ENCODE assay signal across 15 cellular contexts in the genomic region with DNA sequence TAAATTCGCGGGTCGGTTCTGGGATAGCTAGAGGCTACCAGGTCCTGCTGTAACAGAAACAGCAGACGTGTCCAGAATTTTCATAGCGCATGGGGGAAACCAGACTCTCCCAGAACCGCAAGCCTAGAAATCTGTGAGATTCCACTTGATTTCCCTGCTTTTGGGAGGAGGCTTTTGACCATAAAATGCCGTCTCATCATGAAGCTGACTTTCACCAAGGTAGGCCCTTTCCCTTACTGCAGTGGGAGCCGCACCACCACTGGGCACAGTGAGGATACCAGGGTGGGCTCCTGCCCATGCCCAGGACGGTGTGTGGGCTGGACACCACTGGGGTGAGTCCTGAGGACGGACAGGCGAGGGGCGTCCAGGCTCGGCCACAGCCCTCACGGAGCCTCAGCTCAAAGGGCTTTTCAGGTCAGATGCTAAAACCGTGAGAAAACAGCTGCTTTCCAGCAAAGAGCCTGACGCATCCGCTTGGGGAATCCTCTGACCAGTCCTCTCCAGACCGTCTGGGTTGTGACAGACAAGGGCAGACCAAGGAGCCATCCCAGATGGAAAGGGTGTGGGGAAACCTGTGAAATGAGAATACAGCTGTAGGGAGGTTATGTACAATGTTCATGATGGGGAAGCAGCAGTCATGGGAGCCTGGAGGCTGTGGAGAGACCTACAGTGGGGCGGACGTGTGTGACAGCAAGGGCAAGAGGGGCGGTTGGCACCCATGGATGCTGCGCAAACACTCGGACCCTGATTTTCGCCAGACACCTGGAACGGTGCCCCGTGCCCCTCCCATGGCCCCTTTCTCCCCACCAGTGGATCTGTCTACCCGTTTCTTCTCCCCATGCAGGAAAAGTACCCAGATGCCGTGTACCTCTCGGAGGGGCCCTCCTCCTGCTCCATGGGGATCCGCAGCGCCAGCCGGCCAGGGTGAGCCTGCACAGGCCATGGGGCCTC. TPM values are rescaled to one million over a fixed set of nuclear protein-coding genes. Genes with fewer than 3 reads are reported as not detected.
DNase-seq lines count a peak whose midpoint lies in the region; ATAC-seq and TF ChIP-seq lines count a peak whose summit lies in the region.
"Had no signal": no experiment of that assay in that cellular context is flagged by ENCODE, and none has a peak within 500 bp of the region (broad histone marks: within the 10 kb centered on the region; RNA-seq: fewer than 3 reads in every experiment).

No MANE protein-coding gene starts in this region.

- H3K79me1 ChIP-seq in H9 (ENCODE audit: insufficient read depth, low read depth, low read length, poor library complexity, severe bottlenecking), result no peaks in the 10 kb centered on the region

- H4K5ac ChIP-seq in H9 (ENCODE audit: insufficient read length, low read depth, low read length), result no peak overlapping the region

- no peaks in the 10 kb centered on the region for H3K4me1 ChIP-seq in H9 (ENCODE audit: insufficient read depth, low read length)
- H3K4me1 ChIP-seq in lower lobe of right lung, result peaks cover 14% of the 10 kb centered on the region

- H2BK5ac ChIP-seq in H9 (ENCODE audit: insufficient read length, low read length), result no peak overlapping the region

- H3K27ac Mint-ChIP-seq in H9 (peak overlapping the region; percentile 74 to 88 (median 81); a peak in 4 of 7 replicates), chondrocyte (ENCODE audit: unreplicated experiment) (peak overlapping the region; percentile 74)
- H3K27ac Mint-ChIP-seq: activated CD8-positive, alpha-beta T cell treated with anti-CD3 and anti-CD28 coated beads, Interleukin-2, amount 10 ng/mL, durations not matched to agents 7 days and 5 days had no signal

- H3K27ac ChIP-seq in H9 (ENCODE audit: insufficient read length, low read depth, low read length), result no peak overlapping the region
- peak overlapping the region; percentile 11 for H3K27ac ChIP-seq in lower lobe of right lung
- peak overlapping the region in 19 of 21 experiments; percentile 20 to 87 (median 73) for H3K27ac ChIP-seq in skin epidermis
- H3K27ac ChIP-seq: C4-2B had no signal

- no peak overlapping the region for H3K4ac ChIP-seq in H9 (ENCODE audit: low read depth, low read length)

- H3K18ac ChIP-seq in H9 (ENCODE audit: insufficient read length, low read depth, low read length), result no peak overlapping the region

- no peak overlapping the region for H3K23ac ChIP-seq in H9 (ENCODE audit: insufficient read length, low read depth, low read length)

- H3T11ph ChIP-seq in H9 (ENCODE audit: low read length), result no peak overlapping the region

- H2BK20ac ChIP-seq in H9 (ENCODE audit: low read depth, low read length, poor library complexity, severe bottlenecking), result no peak overlapping the region

- H3K23me2 ChIP-seq in H9 (ENCODE audit: insufficient read length, low read depth, low read length, poor library complexity, severe bottlenecking), result no peaks in the 10 kb centered on the region

- ATAC-seq in lower lobe of right lung (peak; percentile 11 to 57), HG02885 (IDR thresholded peaks at IDR 0.05; ENCODE audit: poor library complexity, unreplicated experiment) (no peak)
- ATAC-seq: activated CD8-positive, alpha-beta T cell treated with anti-CD3 and anti-CD28 coated beads, Interleukin-2, amount 10 ng/mL, durations not matched to agents 7 days and 5 days; SK-N-SH treated with all-trans-retinoic acid at 6 μM for 48 hours had no signal

- H3K4me2 ChIP-seq in H9 (ENCODE audit: insufficient read depth, insufficient read length, low read length), result no peak overlapping the region

- H3K9ac ChIP-seq in H9 (ENCODE audit: extremely low read depth, insufficient read length, low read length), result no peak overlapping the region

- H4K8ac ChIP-seq in H9 (replicated peaks; ENCODE audit: insufficient read length, low read depth, low read length), result no peak overlapping the region

- H3K27me3 ChIP-seq in H9 (ENCODE audit: insufficient read depth, low read length) (no peaks in the 10 kb centered on the region), lower lobe of right lung (ENCODE audit: low read depth) (no peaks in the 10 kb centered on the region)

- H3K4me3 ChIP-seq in lower lobe of right lung (no peak overlapping the region), skin epidermis (no peak overlapping the region)

- no peaks in the 10 kb centered on the region for H3K79me2 ChIP-seq in H9 (ENCODE audit: insufficient read depth, low read length)

- H3K56ac ChIP-seq in H9 (ENCODE audit: insufficient read length, low read depth, low read length), result no peak overlapping the region

- H2AK5ac ChIP-seq in H9 (ENCODE audit: insufficient read length, low read length), result no peak overlapping the region

- H4K20me1 ChIP-seq in H9 (ENCODE audit: control insufficient read depth, insufficient read depth, insufficient read length), result no peaks in the 10 kb centered on the region

- H3K14ac ChIP-seq in H9 (ENCODE audit: insufficient read depth, low read length), result no peak overlapping the region

- peaks cover 5 to 34% (median 16%) of the 10 kb centered on the region in 3 experiments for H3K36me3 Mint-ChIP-seq in H9 (ENCODE audit: insufficient read depth in 1 of 3, low read depth in 3 of 3)
- peaks cover 32% of the 10 kb centered on the region for H3K36me3 Mint-ChIP-seq in chondrocyte (ENCODE audit: low read depth)

- H3K4me3 Mint-ChIP-seq in H9 (no peak overlapping the region; a peak in 1 of 5 replicates), chondrocyte (ENCODE audit: unreplicated experiment) (no peak overlapping the region)
- H3K4me3 Mint-ChIP-seq: activated CD8-positive, alpha-beta T cell treated with anti-CD3 and anti-CD28 coated beads, Interleukin-2, amount 10 ng/mL, durations not matched to agents 7 days and 5 days had no signal

- H3K27me3 Mint-ChIP-seq in H9 (ENCODE audit: low read depth) (no peaks in the 10 kb centered on the region), chondrocyte (ENCODE audit: low read depth) (no peaks in the 10 kb centered on the region)

- no CpG with 5 or more reads among the region's 32 CpGs for WGBS in H9 (ENCODE audit: extremely low coverage, insufficient read length, low lambda C conversion rate)

- no peak for DNase-seq in H9
- DNase-seq in chondrocyte (ENCODE audit: low spot score), result no peak
- no peak for DNase-seq in lower lobe of right lung
- no peak for DNase-seq in NCI-H2196 (lab: John Stamatoyannopoulos, UW; ENCODE audit: unreplicated experiment)
- DNase-seq in KG1 (lab: John Stamatoyannopoulos, UW), result no peak
- DNase-seq in D341Med (ENCODE audit: low spot score), result no peak
- DNase-seq: activated CD8-positive, alpha-beta T cell treated with anti-CD3 and anti-CD28 coated beads, Interleukin-2, amount 10 ng/mL, durations not matched to agents 7 days and 5 days; activated gamma-delta T cell treated with Interleukin-2 at 50 U/mL for 16 hours; NCI-H1105; NCI-H226; stimulated activated CD8-positive, alpha-beta memory T cell treated with anti-CD3 and anti-CD28 coated beads, Interleukin-4, amount 100 ng/mL, for 48 hours had no signal

- TF ChIP-seq CTCF in H9 (conservative IDR thresholded peaks at IDR 0.05) (no peak), chondrocyte (IDR thresholded peaks at IDR 0.05) (no peak), lower lobe of right lung (IDR thresholded peaks at IDR 0.05) (no peak)

- no peak overlapping the region for H2BK12ac ChIP-seq in H9 (ENCODE audit: insufficient read length, low read depth, low read length)

- no peak overlapping the region for H2AFZ ChIP-seq in H9 (ENCODE audit: low read length)

- no peaks in the 10 kb centered on the region for H3K9me3 ChIP-seq in H9 (ENCODE audit: control insufficient read depth, low read depth, low read length)
- peaks cover under 1% of the 10 kb centered on the region for H3K9me3 ChIP-seq in lower lobe of right lung

- no peak overlapping the region for H2BK15ac ChIP-seq in H9 (ENCODE audit: low read depth, low read length)

- H3K4me1 Mint-ChIP-seq in H9 (peaks cover 0 to 7% of the 10 kb centered on the region in 2 experiments; a peak in 1 of 4 replicates), chondrocyte (ENCODE audit: low read depth) (peaks cover 48% of the 10 kb centered on the region)

- H3K36me3 ChIP-seq in lower lobe of right lung, result peaks cover 41% of the 10 kb centered on the region

- intact Hi-C loops in lower lobe of right lung (cut with DNase I), result no loop called here

- H3K9me3 Mint-ChIP-seq in H9 (peaks cover 0 to 2% of the 10 kb centered on the region in 2 experiments; a peak in 1 of 5 replicates), chondrocyte (ENCODE audit: low read depth) (no peaks in the 10 kb centered on the region)

- H2BK120ac ChIP-seq in H9 (ENCODE audit: low read depth, low read length, poor library complexity, severe bottlenecking), result no peak overlapping the region

- H4K91ac ChIP-seq in H9 (ENCODE audit: insufficient read length, low read depth, low read length), result no peak overlapping the region

RNA-seq across cellular contexts. Expression of gene IPPK, which starts 59.2 kb away (rescaled TPM):
- total RNA-seq in H9 (2021) (10.7 and 12.9 TPM in 2 replicates), chondrocyte (8.7 to 9.3 TPM (median 8.9 TPM) in 3 replicates), lower lobe of right lung (7.3 TPM)
